In genomic region chr5:150503977-150504620, GRCh38 we compare ENCODE assay signal across 10 cellular contexts. TPM values are rescaled to one million over a fixed set of nuclear protein-coding genes. Genes with fewer than 3 reads are reported as not detected.
DNase-seq lines count a peak whose midpoint lies in the region; ATAC-seq and TF ChIP-seq lines count a peak whose summit lies in the region.
"Had no signal": no experiment of that assay in that cellular context is flagged by ENCODE, and none has a peak within 500 bp of the region (broad histone marks: within the 10 kb centered on the region; RNA-seq: fewer than 3 reads in every experiment).

No MANE protein-coding gene starts in this region.

- DNase-seq in HFFc6 (no peak), amygdala (lab: John Stamatoyannopoulos, UW) (peak in 38 of 56 donors; percentile 44 to 86 (median 70)), left ventricle myocardium superior (peak; percentile 78), gastrocnemius medialis (peak in 1 of 2 donors; percentile 69), GM13976 (ENCODE audit: low spot score) (no peak), occipital lobe (lab: John Stamatoyannopoulos, UW) (no peak)
- no peak for DNase-seq in stimulated activated CD4-positive, alpha-beta T cell treated with anti-CD3 and anti-CD28 coated beads, Interleukin-4, amount 100 ng/mL, for 24 hours

- H3K4me1 Mint-ChIP-seq in HFFc6 (ENCODE audit: low read depth): peaks cover 75% of the 10 kb centered on the region

- TF ChIP-seq POLR2A in gastrocnemius medialis (IDR thresholded peaks at IDR 0.05): no peak

- H3K9me3 Mint-ChIP-seq in HFFc6: no peaks in the 10 kb centered on the region
- H3K9me3 Mint-ChIP-seq: IgD-negative memory B cell had no signal

- no peaks in the 10 kb centered on the region for H3K27me3 ChIP-seq in gastrocnemius medialis

- no peak overlapping the region for H3K4me3 ChIP-seq in gastrocnemius medialis

- intact Hi-C loops in left ventricle myocardium superior (cut with micrococcal nuclease): no loop called here
- intact Hi-C loops in gastrocnemius medialis (cut with DNase I; ENCODE audit: low total_unique reads): no loop called here

- H3K9me3 ChIP-seq in gastrocnemius medialis: no peaks in the 10 kb centered on the region

- peaks cover 15% of the 10 kb centered on the region; the same call in 1 of the 2 replicates for H3K36me3 Mint-ChIP-seq in HFFc6 (ENCODE audit: low read depth)
- H3K36me3 Mint-ChIP-seq: activated naive CD8-positive, alpha-beta T cell had no signal

- H3K36me3 ChIP-seq in gastrocnemius medialis: no peaks in the 10 kb centered on the region

- peak overlapping the region; percentile 47; the same call in 1 of the 2 replicates for H3K27ac Mint-ChIP-seq in HFFc6
- H3K27ac Mint-ChIP-seq: activated naive CD8-positive, alpha-beta T cell; IgD-negative memory B cell had no signal

- peaks cover 97 to 99% of the 10 kb centered on the region in 2 donors for H3K4me1 ChIP-seq in gastrocnemius medialis

- H3K4me3 Mint-ChIP-seq in HFFc6: no peak overlapping the region
- H3K4me3 Mint-ChIP-seq: activated naive CD8-positive, alpha-beta T cell; IgD-negative memory B cell had no signal

- ATAC-seq in left ventricle myocardium superior (peak; percentile 73), gastrocnemius medialis (peak; percentile 46 to 54), HG02852 (IDR thresholded peaks at IDR 0.05; ENCODE audit: unreplicated experiment) (no peak)

- in situ Hi-C loops in gastrocnemius medialis (cut with MboI; ENCODE audit: low sequenced_read_pairs in 4 of 4): no loop called here
- in situ Hi-C loops in GM13976 (cut with MboI; ENCODE audit: low sequenced_read_pairs, unreplicated experiment): no loop called here

- peak overlapping the region; percentile 85 to 90 (median 89) for H3K27ac ChIP-seq in gastrocnemius medialis

- TF ChIP-seq CTCF in HFFc6 (IDR thresholded peaks at IDR 0.05) (no peak), gastrocnemius medialis (IDR thresholded peaks at IDR 0.05 in 4 of 5, conservative IDR thresholded peaks at IDR 0.05 in 1 of 5) (no peak), GM13976 (IDR thresholded peaks at IDR 0.05; ENCODE audit: borderline replicate concordance, control extremely low read depth, extremely low read depth, insufficient read depth, missing control alignments) (no peak)

- H3K27me3 Mint-ChIP-seq in HFFc6 (ENCODE audit: insufficient read depth): peaks cover 5% of the 10 kb centered on the region
- H3K27me3 Mint-ChIP-seq: activated naive CD8-positive, alpha-beta T cell; IgD-negative memory B cell had no signal

RNA-seq across cellular contexts. Expression of gene NDST1, which starts 3.8 kb away (rescaled TPM):
- 100 to 1,000 TPM; 126 to 199 (median 147) TPM for total RNA-seq in HFFc6 (2021; fragmentation: NEBNext Ultra II Directional; extraction: Animal tissue kit (Norgen Biotek cat#: 25700))
- total RNA-seq in left ventricle myocardium superior: 57.9 TPM
- 10 to 100 TPM; 36.1 to 70.5 (median 50.5) TPM for total RNA-seq in gastrocnemius medialis
- 23.1 TPM for total RNA-seq in occipital lobe

RNA-seq across cellular contexts. Expression of gene RPS14, which starts 54.6 kb away (rescaled TPM):
- total RNA-seq in HFFc6 (2021; fragmentation: NEBNext Ultra II Directional; extraction: Animal tissue kit (Norgen Biotek cat#: 25700)): 1,000 to 10,000 TPM; 1,658 to 2,163 (median 1,911) TPM
- total RNA-seq in left ventricle myocardium superior: 1,255 TPM
- total RNA-seq in gastrocnemius medialis: 1,000 to 10,000 TPM; 1,865 to 2,215 (median 2,024) TPM
- 2,126 TPM for total RNA-seq in occipital lobe

Comparison
In these comparisons a context has a peak if more than half of its experiments do, and no peak if none do; other contexts are left out.
1. DNase-seq: peak in amygdala (38 of 56) and left ventricle myocardium superior (single experiment); none in HFFc6 (single experiment), GM13976 (single experiment), stimulated activated CD4-positive, alpha-beta T cell treated with anti-CD3 and anti-CD28 coated beads, Interleukin-4, amount 100 ng/mL, for 24 hours (single experiment) and occipital lobe (single experiment).